ENCODE assay signal across 1 cellular context in genomic region chr6:34130870-34131269, GRCh38.
TF ChIP-seq lines count a peak whose summit lies in the region.

No MANE protein-coding gene starts in this region.

TF ChIP-seq in K562, 482 proteins besides CTCF, POLR2A, EP300 and RAD21:
- TF ChIP-seq, protein P1, sequence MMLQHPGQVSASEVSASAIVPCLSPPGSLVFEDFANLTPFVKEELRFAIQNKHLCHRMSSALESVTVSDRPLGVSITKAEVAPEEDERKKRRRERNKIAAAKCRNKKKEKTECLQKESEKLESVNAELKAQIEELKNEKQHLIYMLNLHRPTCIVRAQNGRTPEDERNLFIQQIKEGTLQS (IDR thresholded peaks at IDR 0.05) = peak; percentile 56
- TF ChIP-seq, protein P1 (CRISPR knock-in tag; conservative IDR thresholded peaks at IDR 0.05) = no peak
- TF ChIP-seq, protein P2, sequence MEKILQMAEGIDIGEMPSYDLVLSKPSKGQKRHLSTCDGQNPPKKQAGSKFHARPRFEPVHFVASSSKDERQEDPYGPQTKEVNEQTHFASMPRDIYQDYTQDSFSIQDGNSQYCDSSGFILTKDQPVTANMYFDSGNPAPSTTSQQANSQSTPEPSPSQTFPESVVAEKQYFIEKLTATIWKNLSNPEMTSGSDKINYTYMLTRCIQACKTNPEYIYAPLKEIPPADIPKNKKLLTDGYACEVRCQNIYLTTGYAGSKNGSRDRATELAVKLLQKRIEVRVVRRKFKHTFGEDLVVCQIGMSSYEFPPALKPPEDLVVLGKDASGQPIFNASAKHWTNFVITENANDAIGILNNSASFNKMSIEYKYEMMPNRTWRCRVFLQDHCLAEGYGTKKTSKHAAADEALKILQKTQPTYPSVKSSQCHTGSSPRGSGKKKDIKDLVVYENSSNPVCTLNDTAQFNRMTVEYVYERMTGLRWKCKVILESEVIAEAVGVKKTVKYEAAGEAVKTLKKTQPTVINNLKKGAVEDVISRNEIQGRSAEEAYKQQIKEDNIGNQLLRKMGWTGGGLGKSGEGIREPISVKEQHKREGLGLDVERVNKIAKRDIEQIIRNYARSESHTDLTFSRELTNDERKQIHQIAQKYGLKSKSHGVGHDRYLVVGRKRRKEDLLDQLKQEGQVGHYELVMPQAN (IDR thresholded peaks at IDR 0.05; ENCODE audit: borderline replicate concordance) = no peak
- TF ChIP-seq JUND (IDR thresholded peaks at IDR 0.05; ENCODE audit: borderline replicate concordance, low read depth, low read length) = peak; percentile 48; the same call in 1 of the 2 replicates
- TF ChIP-seq JUND (tag; IDR thresholded peaks at IDR 0.05; ENCODE audit: borderline replicate concordance, low read depth, low read length) = no peak
